In the genomic region with DNA sequence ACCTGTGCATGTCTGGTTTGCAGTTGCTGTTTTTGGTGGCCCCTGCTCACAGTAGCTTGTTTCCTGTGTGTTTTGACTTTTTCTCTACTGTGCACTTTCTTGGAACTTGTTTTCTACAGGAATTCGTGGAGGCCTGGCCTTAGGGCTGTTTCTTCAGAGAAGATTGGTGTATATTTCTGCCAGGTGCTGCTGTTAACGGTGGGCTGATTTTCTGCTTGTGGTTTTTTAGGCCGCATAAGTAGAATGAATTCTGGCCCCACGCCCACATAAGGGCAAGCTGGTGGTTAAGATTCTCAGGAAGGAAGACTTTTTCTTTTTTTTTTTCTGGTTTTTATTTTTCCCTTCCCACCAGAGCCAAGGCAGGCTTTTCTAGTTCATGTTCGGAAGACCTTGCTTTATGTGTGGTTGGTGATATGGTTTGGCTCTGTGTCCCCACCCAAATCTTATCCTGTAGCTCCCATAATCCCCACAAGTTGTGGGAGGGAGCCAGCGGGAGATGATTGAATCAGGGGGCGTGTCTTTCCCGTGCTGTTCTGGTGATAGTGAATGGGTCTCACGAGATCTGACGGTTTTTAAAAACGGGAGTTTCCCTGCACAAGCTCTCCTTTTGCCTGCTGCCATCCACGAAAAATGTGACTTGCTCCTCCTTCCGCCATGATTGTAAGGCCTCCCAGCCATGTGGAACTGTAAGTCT, we compare ENCODE assay signal across 15 cellular contexts.
DNase-seq lines count a peak whose midpoint lies in the region; ATAC-seq and TF ChIP-seq lines count a peak whose summit lies in the region.
"Had no signal": no experiment of that assay in that cellular context is flagged by ENCODE, and none has a peak within 500 bp of the region (broad histone marks: within the 10 kb centered on the region; RNA-seq: fewer than 3 reads in every experiment).

No MANE protein-coding gene starts in this region.

- DNase-seq in activated CD8-positive, alpha-beta memory T cell treated with anti-CD3 and anti-CD28 coated beads, Interleukin-2, amount 10 ng/mL, durations not matched to agents 7 days and 5 days: peak; percentile 62
- DNase-seq in activated CD8-positive, alpha-beta memory T cell treated with anti-CD3 and anti-CD28 coated beads, Interleukin-2, amount 50 U/mL, for 4 hours: no peak
- DNase-seq in KG1 (lab: John Stamatoyannopoulos, UW): peak; percentile 16
- no peak for DNase-seq in activated T-cell treated with anti-CD3 and anti-CD28 coated beads, Interleukin-2, amount 50 U/mL, for 72 hours
- peak; percentile 17 to 50 for DNase-seq in stimulated activated CD8-positive, alpha-beta memory T cell treated with anti-CD3 and anti-CD28 coated beads, Interleukin-15, amount 100 ng/mL, for 48 hours (ENCODE audit: low read depth in 2 of 2)
- DNase-seq in ascending aorta (ENCODE audit: low spot score in 2 of 2): no peak
- DNase-seq in amygdala (lab: John Stamatoyannopoulos, UW): no peak
- DNase-seq: effector CD4-positive, alpha-beta T cell; NCI-H345; nephron progenitor cell; Peyer's patch; sigmoid colon; uterus had no signal

- no peaks in the 10 kb centered on the region for H3K4me1 ChIP-seq in ascending aorta
- H3K4me1 ChIP-seq: gastroesophageal sphincter, Peyer's patch, sigmoid colon, uterus had no signal

- H3K27ac ChIP-seq in ascending aorta: no peak overlapping the region
- H3K27ac ChIP-seq: gastroesophageal sphincter, Peyer's patch, sigmoid colon, uterus had no signal

- intact Hi-C loops in ascending aorta (cut with DNase I): no loop called here

- no peaks in the 10 kb centered on the region for H3K36me3 ChIP-seq in ascending aorta
- H3K36me3 ChIP-seq: gastroesophageal sphincter, Peyer's patch, sigmoid colon, uterus had no signal

- H3K27me3 ChIP-seq in ascending aorta: no peaks in the 10 kb centered on the region
- H3K27me3 ChIP-seq: Peyer's patch, uterus had no signal

- peak; percentile 53 for ATAC-seq in activated CD8-positive, alpha-beta memory T cell treated with anti-CD3 and anti-CD28 coated beads, Interleukin-2, amount 10 ng/mL, durations not matched to agents 7 days and 5 days
- no peak for ATAC-seq in activated T-cell treated with anti-CD3 and anti-CD28 coated beads, Interleukin-2, amount 50 U/mL, for 72 hours (replicated peaks in 1 of 2)
- no peak for ATAC-seq in GM18873 (IDR thresholded peaks at IDR 0.05; ENCODE audit: low FRiP score, unreplicated experiment)
- ATAC-seq: gastroesophageal sphincter had no signal

- peaks cover 18% of the 10 kb centered on the region for H3K27me3 Mint-ChIP-seq in activated CD8-positive, alpha-beta memory T cell treated with anti-CD3 and anti-CD28 coated beads, Interleukin-2, amount 10 ng/mL, durations not matched to agents 7 days and 5 days
- no peaks in the 10 kb centered on the region for H3K27me3 Mint-ChIP-seq in activated T-cell treated with anti-CD3 and anti-CD28 coated beads, Interleukin-2, amount 50 U/mL, for 72 hours (ENCODE audit: low read depth)

- CTCF ChIA-PET in activated CD8-positive, alpha-beta memory T cell treated with anti-CD3 and anti-CD28 coated beads, Interleukin-2, amount 10 ng/mL, durations not matched to agents 7 days and 5 days (lab: Charles Lee): interaction anchor here (0.7 to 1.6 kb wide), 2 partner anchors 44 to 234 kb away, joined by 3 to 4 read pairs; no protein-coding TSS in a partner anchor

- TF ChIP-seq CTCF in ascending aorta (IDR thresholded peaks at IDR 0.05): no peak

- H3K4me3 Mint-ChIP-seq in activated CD8-positive, alpha-beta memory T cell treated with anti-CD3 and anti-CD28 coated beads, Interleukin-2, amount 10 ng/mL, durations not matched to agents 7 days and 5 days: no peak overlapping the region
- H3K4me3 Mint-ChIP-seq in activated T-cell treated with anti-CD3 and anti-CD28 coated beads, Interleukin-2, amount 50 U/mL, for 72 hours: peak overlapping the region; percentile 55 to 67
- H3K4me3 Mint-ChIP-seq: nephron progenitor cell had no signal

- peak overlapping the region; percentile 62 for H3K27ac Mint-ChIP-seq in activated CD8-positive, alpha-beta memory T cell treated with anti-CD3 and anti-CD28 coated beads, Interleukin-2, amount 10 ng/mL, durations not matched to agents 7 days and 5 days
- H3K27ac Mint-ChIP-seq in activated T-cell treated with anti-CD3 and anti-CD28 coated beads, Interleukin-2, amount 50 U/mL, for 72 hours: peak overlapping the region; percentile 35
- H3K27ac Mint-ChIP-seq: nephron progenitor cell had no signal

- peaks cover 24% of the 10 kb centered on the region for H3K4me1 Mint-ChIP-seq in activated CD8-positive, alpha-beta memory T cell treated with anti-CD3 and anti-CD28 coated beads, Interleukin-2, amount 10 ng/mL, durations not matched to agents 7 days and 5 days
- H3K4me1 Mint-ChIP-seq in activated T-cell treated with anti-CD3 and anti-CD28 coated beads, Interleukin-2, amount 50 U/mL, for 72 hours (ENCODE audit: low read depth): peaks cover 35% of the 10 kb centered on the region

- peaks cover 0 to 2% of the 10 kb centered on the region in 2 donors for H3K9me3 ChIP-seq in ascending aorta
- H3K9me3 ChIP-seq: Peyer's patch, uterus had no signal

- H3K36me3 Mint-ChIP-seq in activated CD8-positive, alpha-beta memory T cell treated with anti-CD3 and anti-CD28 coated beads, Interleukin-2, amount 10 ng/mL, durations not matched to agents 7 days and 5 days: peaks cover 19% of the 10 kb centered on the region
- H3K36me3 Mint-ChIP-seq in activated T-cell treated with anti-CD3 and anti-CD28 coated beads, Interleukin-2, amount 50 U/mL, for 72 hours (ENCODE audit: insufficient read depth in 2 of 2): peaks cover 7 to 15% of the 10 kb centered on the region in 2 donors

- peaks cover 20% of the 10 kb centered on the region for H3K9me3 Mint-ChIP-seq in activated CD8-positive, alpha-beta memory T cell treated with anti-CD3 and anti-CD28 coated beads, Interleukin-2, amount 10 ng/mL, durations not matched to agents 7 days and 5 days (ENCODE audit: low read depth)
- H3K9me3 Mint-ChIP-seq in activated T-cell treated with anti-CD3 and anti-CD28 coated beads, Interleukin-2, amount 50 U/mL, for 72 hours: peaks cover 6 to 8% of the 10 kb centered on the region in 2 donors

- H3K4me3 ChIP-seq in ascending aorta: no peak overlapping the region
- H3K4me3 ChIP-seq: gastroesophageal sphincter, Peyer's patch, sigmoid colon, uterus had no signal

Comparison
In these comparisons a context has a peak if more than half of its experiments do, and no peak if none do; other contexts are left out.
1. DNase-seq: peak in activated CD8-positive, alpha-beta memory T cell treated with anti-CD3 and anti-CD28 coated beads, Interleukin-2, amount 10 ng/mL, durations not matched to agents 7 days and 5 days (single experiment), KG1 (single experiment) and stimulated activated CD8-positive, alpha-beta memory T cell treated with anti-CD3 and anti-CD28 coated beads, Interleukin-15, amount 100 ng/mL, for 48 hours (2 of 2); none in activated CD8-positive, alpha-beta memory T cell treated with anti-CD3 and anti-CD28 coated beads, Interleukin-2, amount 50 U/mL, for 4 hours (single experiment), activated T-cell treated with anti-CD3 and anti-CD28 coated beads, Interleukin-2, amount 50 U/mL, for 72 hours (0 of 2), ascending aorta (0 of 2) and amygdala (0 of 56).